ENCODE assay signal across 20 cellular contexts in genomic region chr18:48173557-48173956, GRCh38.
"Had no signal": no experiment of that assay in that cellular context is flagged by ENCODE, and none has a peak within 500 bp of the region (broad histone marks: within the 10 kb centered on the region; RNA-seq: fewer than 3 reads in every experiment).

No MANE protein-coding gene starts in this region.

- ATAC-seq: heart left ventricle; left lobe of liver; natural killer cell treated with Interleukin-12 subunit alpha and Interleukin-12 subunit beta and Interleukin-15 and Interleukin-18, amount 100 ng/mL, for 72 hours; psoas muscle; right lobe of liver; stimulated activated naive B cell treated with anti-CD40 and anti-IgM and Interleukin-4, amounts not matched to agents 10 μg/mL and 1 μg/mL and 100 μg/mL, for 72 hours; stimulated activated naive CD8-positive, alpha-beta T cell treated with anti-CD3 and anti-CD28 coated beads, Interleukin-15, amount 100 ng/mL, for 72 hours had no signal

- H3K9me3 ChIP-seq: heart left ventricle, psoas muscle, right lobe of liver, testis, tibial nerve had no signal

- H3K4me3 Mint-ChIP-seq: endodermal cell; natural killer cell treated with Interleukin-12 subunit alpha and Interleukin-12 subunit beta and Interleukin-15 and Interleukin-18, amount 100 ng/mL, for 72 hours; stimulated activated naive B cell treated with anti-CD40 and anti-IgM and Interleukin-4, amounts not matched to agents 10 μg/mL and 1 μg/mL and 100 μg/mL, for 72 hours; stimulated activated naive CD8-positive, alpha-beta T cell treated with anti-CD3 and anti-CD28 coated beads, Interleukin-15, amount 100 ng/mL, for 72 hours had no signal

- H3K9ac ChIP-seq: parathyroid adenoma had no signal

- H3K4me1 ChIP-seq: heart left ventricle, parathyroid adenoma, psoas muscle had no signal

- H3K36me3 Mint-ChIP-seq: natural killer cell treated with Interleukin-12 subunit alpha and Interleukin-12 subunit beta and Interleukin-15 and Interleukin-18, amount 100 ng/mL, for 72 hours; stimulated activated naive B cell treated with anti-CD40 and anti-IgM and Interleukin-4, amounts not matched to agents 10 μg/mL and 1 μg/mL and 100 μg/mL, for 72 hours had no signal

- H3K27ac Mint-ChIP-seq: endodermal cell; natural killer cell treated with Interleukin-12 subunit alpha and Interleukin-12 subunit beta and Interleukin-15 and Interleukin-18, amount 100 ng/mL, for 72 hours; stimulated activated naive B cell treated with anti-CD40 and anti-IgM and Interleukin-4, amounts not matched to agents 10 μg/mL and 1 μg/mL and 100 μg/mL, for 72 hours; stimulated activated naive CD8-positive, alpha-beta T cell treated with anti-CD3 and anti-CD28 coated beads, Interleukin-15, amount 100 ng/mL, for 72 hours had no signal

- H3K4me3 ChIP-seq: heart left ventricle, psoas muscle, right lobe of liver, testis, tibial nerve had no signal

- H3K27me3 Mint-ChIP-seq: stimulated activated naive CD8-positive, alpha-beta T cell treated with anti-CD3 and anti-CD28 coated beads, Interleukin-15, amount 100 ng/mL, for 72 hours had no signal

- H3K79me2 ChIP-seq: parathyroid adenoma had no signal

- H3K27ac ChIP-seq: heart left ventricle, parathyroid adenoma, psoas muscle, right lobe of liver, tibial nerve had no signal

- DNase-seq: dermis blood vessel endothelial cell; endodermal cell; erythroblast; foreskin melanocyte; heart left ventricle; hypothalamus; kidney glomerular epithelial cell; mammary epithelial cell; psoas muscle; retina; right lobe of liver; stimulated activated CD4-positive, alpha-beta T cell treated with anti-CD3 and anti-CD28 coated beads, Interleukin-2, amount 100 ng/mL, for 24 hours; stimulated activated CD4-positive, alpha-beta T cell treated with anti-CD3 and anti-CD28 coated beads, Interleukin-4, amount 100 ng/mL, for 4 hours; stimulated activated naive B cell treated with anti-CD40 and anti-IgM and Interleukin-4, amounts not matched to agents 10 μg/mL and 1 μg/mL and 100 μg/mL, for 72 hours; stimulated activated naive CD8-positive, alpha-beta T cell treated with anti-CD3 and anti-CD28 coated beads, Interleukin-15, amount 100 ng/mL, for 72 hours; testis had no signal

- H2AFZ ChIP-seq: parathyroid adenoma had no signal

- H3K9me3 Mint-ChIP-seq: endodermal cell; natural killer cell treated with Interleukin-12 subunit alpha and Interleukin-12 subunit beta and Interleukin-15 and Interleukin-18, amount 100 ng/mL, for 72 hours; stimulated activated naive CD8-positive, alpha-beta T cell treated with anti-CD3 and anti-CD28 coated beads, Interleukin-15, amount 100 ng/mL, for 72 hours had no signal

- H3K4me1 Mint-ChIP-seq: stimulated activated naive B cell treated with anti-CD40 and anti-IgM and Interleukin-4, amounts not matched to agents 10 μg/mL and 1 μg/mL and 100 μg/mL, for 72 hours; stimulated activated naive CD8-positive, alpha-beta T cell treated with anti-CD3 and anti-CD28 coated beads, Interleukin-15, amount 100 ng/mL, for 72 hours had no signal

- H3K27me3 ChIP-seq: heart left ventricle, right lobe of liver, testis, tibial nerve had no signal

- H3K36me3 ChIP-seq: heart left ventricle, right lobe of liver, tibial nerve had no signal
